In the genomic region with DNA sequence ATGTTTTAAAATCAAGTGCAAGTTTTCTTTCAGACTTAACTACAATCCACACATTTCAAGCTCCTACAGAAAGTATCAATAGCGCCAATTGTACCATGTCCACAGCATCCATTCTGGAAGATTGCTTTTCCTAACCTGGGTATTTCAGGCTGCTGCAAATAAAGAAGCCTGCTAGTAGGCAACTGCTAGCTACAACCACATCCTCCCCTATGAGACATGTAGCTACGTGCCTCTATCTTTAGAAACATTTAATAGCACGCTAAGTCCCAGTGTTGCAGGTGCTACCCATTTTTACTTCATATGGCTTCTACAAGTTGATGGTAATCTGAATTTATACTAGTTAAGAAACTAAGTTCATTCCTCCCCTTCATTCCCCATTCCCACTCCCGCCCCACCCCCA, we compare ENCODE assay signal across 30 cellular contexts. TPM values are rescaled to one million over a fixed set of nuclear protein-coding genes. Genes with fewer than 3 reads are reported as not detected.
A peak's percentile ranks its signal among the peaks of the same experiment; 100 is the strongest.
DNase-seq lines count a peak whose midpoint lies in the region; ATAC-seq and FAIRE-seq lines count a peak whose summit lies in the region.
"Had no signal": no experiment of that assay in that cellular context is flagged by ENCODE, and none has a peak within 500 bp of the region (broad histone marks: within the 10 kb centered on the region; RNA-seq: fewer than 3 reads in every experiment).

No MANE protein-coding gene starts in this region.

- H3K27me3 ChIP-seq in BLaER1 treated with 17β-estradiol and CSF1 and Interleukin-3, amounts not matched to agents 10 nM and 100 nM = no peaks in the 10 kb centered on the region
- H3K27me3 ChIP-seq in small intestine (ENCODE audit: control insufficient read depth in 2 of 2, insufficient read depth in 2 of 2, low read length in 2 of 2) = no peaks in the 10 kb centered on the region
- H3K27me3 ChIP-seq: brain microvascular endothelial cell, esophagus muscularis mucosa, gastroesophageal sphincter, suprapubic skin, uterus had no signal

- no peak for FAIRE-seq in small intestine (lab: Jason Lieb, UNC)
- FAIRE-seq: colon, HTR-8/SVneo had no signal

- no peak overlapping the region for H3K9ac ChIP-seq in BLaER1 treated with 17β-estradiol and CSF1 and Interleukin-3, amounts not matched to agents 10 nM and 100 nM
- H3K9ac ChIP-seq in SK-N-MC (ENCODE audit: insufficient read length) = no peak overlapping the region
- H3K9ac ChIP-seq: GM23248 had no signal

- no peaks in the 10 kb centered on the region for H3K9me3 Mint-ChIP-seq in activated T-cell treated with anti-CD3 and anti-CD28 coated beads, Interleukin-2, amount 50 U/mL, for 24 hours
- H3K9me3 Mint-ChIP-seq: stimulated activated memory B cell treated with anti-CD40 and anti-IgM and Interleukin-4, amounts not matched to agents 10 μg/mL and 1 μg/mL and 100 μg/mL, for 72 hours had no signal

- WGBS in small intestine, 3 donors = 89 to 100% (median 96%) methylated on average over 4 of the region's 4 CpGs

- peaks cover 23 to 39% (median 30%) of the 10 kb centered on the region in 11 experiments for H3K36me3 ChIP-seq in BLaER1 treated with 17β-estradiol and CSF1 and Interleukin-3, amounts not matched to agents 10 nM and 100 nM
- H3K36me3 ChIP-seq in SK-N-MC (ENCODE audit: insufficient read depth, low read length) = peaks cover 30% of the 10 kb centered on the region
- H3K36me3 ChIP-seq in small intestine (ENCODE audit: control insufficient read depth in 2 of 2, insufficient read depth in 2 of 2, low read length in 2 of 2) = peaks cover 2 to 6% of the 10 kb centered on the region in 2 donors
- H3K36me3 ChIP-seq: uterus had no signal

- no peak overlapping the region for H3K4me3 Mint-ChIP-seq in activated T-cell treated with anti-CD3 and anti-CD28 coated beads, Interleukin-2, amount 50 U/mL, for 24 hours
- H3K4me3 Mint-ChIP-seq: stimulated activated memory B cell treated with anti-CD40 and anti-IgM and Interleukin-4, amounts not matched to agents 10 μg/mL and 1 μg/mL and 100 μg/mL, for 72 hours had no signal

- H3K9me3 ChIP-seq in BLaER1 treated with 17β-estradiol and CSF1 and Interleukin-3, amounts not matched to agents 10 nM and 100 nM (replicated peaks in 1 of 11) = no peaks in the 10 kb centered on the region
- H3K9me3 ChIP-seq in SK-N-MC (ENCODE audit: low read depth, low read length) (no peaks in the 10 kb centered on the region), small intestine (ENCODE audit: control insufficient read depth, low read depth) (no peaks in the 10 kb centered on the region)
- H3K9me3 ChIP-seq: Caco-2, esophagus muscularis mucosa, gastroesophageal sphincter, lower lobe of right lung, suprapubic skin, uterus had no signal

- no peak overlapping the region for H3K4me3 ChIP-seq in BLaER1 treated with 17β-estradiol and CSF1 and Interleukin-3, amounts not matched to agents 10 nM and 100 nM
- H3K4me3 ChIP-seq in SK-N-MC (no peak overlapping the region), small intestine (ENCODE audit: low read depth in 1 of 2, low read length in 2 of 2) (no peak overlapping the region)
- H3K4me3 ChIP-seq: esophagus muscularis mucosa, gastroesophageal sphincter, GM23248, lower lobe of right lung, skin epidermis, suprapubic skin, uterus had no signal

- peaks cover 38% of the 10 kb centered on the region for H3K36me3 Mint-ChIP-seq in activated T-cell treated with anti-CD3 and anti-CD28 coated beads, Interleukin-2, amount 50 U/mL, for 24 hours (ENCODE audit: low read depth)

- H3K27ac Mint-ChIP-seq in activated T-cell treated with anti-CD3 and anti-CD28 coated beads, Interleukin-2, amount 50 U/mL, for 24 hours = no peak overlapping the region
- H3K27ac Mint-ChIP-seq: stimulated activated memory B cell treated with anti-CD40 and anti-IgM and Interleukin-4, amounts not matched to agents 10 μg/mL and 1 μg/mL and 100 μg/mL, for 72 hours had no signal

- peaks cover 0 to 3% (median 0%) of the 10 kb centered on the region in 11 experiments; a peak in 1 of 22 replicates for H4K20me1 ChIP-seq in BLaER1 treated with 17β-estradiol and CSF1 and Interleukin-3, amounts not matched to agents 10 nM and 100 nM

- H3K4me1 ChIP-seq in BLaER1 treated with 17β-estradiol and CSF1 and Interleukin-3, amounts not matched to agents 10 nM and 100 nM = peaks cover 19 to 37% (median 31%) of the 10 kb centered on the region in 10 experiments
- H3K4me1 ChIP-seq in small intestine (ENCODE audit: control insufficient read depth in 2 of 2, insufficient read depth in 1 of 2, low read depth in 1 of 2, low read length in 1 of 2) = no peaks in the 10 kb centered on the region
- H3K4me1 ChIP-seq: Caco-2, esophagus muscularis mucosa, gastroesophageal sphincter, lower lobe of right lung, uterus had no signal

- peak; percentile 75 for ATAC-seq in GM18511 (IDR thresholded peaks at IDR 0.05; ENCODE audit: unreplicated experiment)
- ATAC-seq in HG03066 (IDR thresholded peaks at IDR 0.05; ENCODE audit: low read depth, unreplicated experiment) = peak; percentile 64
- no peak for ATAC-seq in GM19452 (IDR thresholded peaks at IDR 0.05; ENCODE audit: unreplicated experiment)
- no peak for ATAC-seq in GM21390 (IDR thresholded peaks at IDR 0.05; ENCODE audit: unreplicated experiment)
- ATAC-seq: gastroesophageal sphincter; lower lobe of right lung; stimulated activated memory B cell treated with anti-CD40 and anti-IgM and Interleukin-4, amounts not matched to agents 10 μg/mL and 1 μg/mL and 100 μg/mL, for 72 hours had no signal

- H3K4me2 ChIP-seq in BLaER1 treated with 17β-estradiol and CSF1 and Interleukin-3, amounts not matched to agents 10 nM and 100 nM = peak overlapping the region in 6 of 11 experiments; percentile 8 to 44 (median 32); a peak in 8 of 22 replicates

- H3K4me1 Mint-ChIP-seq in activated T-cell treated with anti-CD3 and anti-CD28 coated beads, Interleukin-2, amount 50 U/mL, for 24 hours (ENCODE audit: low read depth) = peaks cover 3% of the 10 kb centered on the region
- H3K4me1 Mint-ChIP-seq: stimulated activated memory B cell treated with anti-CD40 and anti-IgM and Interleukin-4, amounts not matched to agents 10 μg/mL and 1 μg/mL and 100 μg/mL, for 72 hours had no signal

- H3K27me3 Mint-ChIP-seq in activated T-cell treated with anti-CD3 and anti-CD28 coated beads, Interleukin-2, amount 50 U/mL, for 24 hours = no peaks in the 10 kb centered on the region
- H3K27me3 Mint-ChIP-seq: stimulated activated memory B cell treated with anti-CD40 and anti-IgM and Interleukin-4, amounts not matched to agents 10 μg/mL and 1 μg/mL and 100 μg/mL, for 72 hours had no signal

- no peak overlapping the region for H3K27ac ChIP-seq in BLaER1 treated with 17β-estradiol and CSF1 and Interleukin-3, amounts not matched to agents 10 nM and 100 nM
- H3K27ac ChIP-seq in SK-N-MC = peak overlapping the region; percentile 37; the same call in 1 of the 2 replicates
- H3K27ac ChIP-seq in small intestine (ENCODE audit: low read depth in 1 of 2, low read length in 1 of 2) = no peak overlapping the region
- H3K27ac ChIP-seq: brain microvascular endothelial cell, esophagus muscularis mucosa, gastroesophageal sphincter, GM23248, lower lobe of right lung, skin epidermis, suprapubic skin, uterus had no signal

- DNase-seq in SK-N-MC (ENCODE audit: low read depth, low spot score) = no peak
- no peak for DNase-seq in small intestine
- DNase-seq in activated T-cell treated with anti-CD3 and anti-CD28 coated beads, Interleukin-2, amount 50 U/mL, for 24 hours = no peak
- DNase-seq: activated CD4-positive, alpha-beta T cell treated with anti-CD3 and anti-CD28 coated beads, Interleukin-2, amount 50 U/mL, for 48 hours; activated CD4-positive, CD25-positive, alpha-beta regulatory T cell; activated gamma-delta T cell; brain microvascular endothelial cell; Caco-2; effector memory CD4-positive, alpha-beta T cell; GM23248; islet precursor cell; lower lobe of right lung; NCI-H1092 treated with DMSO at 0.1 percent for 48 hours; NCI-H2029 treated with DMSO at 0.1 percent for 48 hours; NCI-H510A; stimulated activated CD4-positive, alpha-beta T cell treated with anti-CD3 and anti-CD28 coated beads, Interleukin-2, amount 100 ng/mL, for 24 hours; uterus had no signal

RNA-seq across cellular contexts. Expression of a gene that starts 7.4 kb away (rescaled TPM):
- polyA plus RNA-seq in small intestine = 1 to 10 TPM in 1 of 3 donors, under 1 TPM in 1, not detected in 1; 0.19 to 8.4 TPM
- polyA plus RNA-seq: BJ, GM23248 had no signal

RNA-seq across cellular contexts. Expression of a gene that starts 13.9 kb away (rescaled TPM):
- 10 to 100 TPM; 19.7 to 22.4 (median 20.2) TPM for polyA plus RNA-seq in small intestine

RNA-seq across cellular contexts. Expression of a gene that starts 32.9 kb away (rescaled TPM):
- polyA plus RNA-seq in small intestine = under 1 TPM in 2 of 3 donors, not detected in 1; 0.27 to 0.54 TPM

RNA-seq across cellular contexts. Expression of a gene that starts 55.1 kb away (rescaled TPM):
- 100 to 1,000 TPM; 167 to 187 (median 180) TPM for polyA plus RNA-seq in small intestine

Comparison
In these comparisons a context has a peak if more than half of its experiments do, and no peak if none do; other contexts are left out.
1. ATAC-seq: peak in GM18511 (single experiment) and HG03066 (single experiment); none in GM19452 (single experiment) and GM21390 (single experiment).